In genomic region chr5:9597322-9597721, GRCh38 we compare ENCODE assay signal across 7 cellular contexts. TPM values are rescaled to one million over a fixed set of nuclear protein-coding genes. Genes with fewer than 3 reads are reported as not detected.
"Had no signal": no experiment of that assay in that cellular context is flagged by ENCODE, and none has a peak within 500 bp of the region (broad histone marks: within the 10 kb centered on the region; RNA-seq: fewer than 3 reads in every experiment).

No MANE protein-coding gene starts in this region.

RNA-seq across cellular contexts. Expression of gene TAS2R1, which starts 32.8 kb away (rescaled TPM):
- total RNA-seq: LHCN-M2, MCF 10A, PC-9, Peyer's patch, Right ventricle myocardium superior, RPMI7951, SJSA1 had no signal

RNA-seq across cellular contexts. Expression of gene SEMA5A, which starts 51.4 kb away (rescaled TPM):
- total RNA-seq: PC-9 had no signal
